27 cellular contexts compared by ENCODE assay signal in the genomic region with DNA sequence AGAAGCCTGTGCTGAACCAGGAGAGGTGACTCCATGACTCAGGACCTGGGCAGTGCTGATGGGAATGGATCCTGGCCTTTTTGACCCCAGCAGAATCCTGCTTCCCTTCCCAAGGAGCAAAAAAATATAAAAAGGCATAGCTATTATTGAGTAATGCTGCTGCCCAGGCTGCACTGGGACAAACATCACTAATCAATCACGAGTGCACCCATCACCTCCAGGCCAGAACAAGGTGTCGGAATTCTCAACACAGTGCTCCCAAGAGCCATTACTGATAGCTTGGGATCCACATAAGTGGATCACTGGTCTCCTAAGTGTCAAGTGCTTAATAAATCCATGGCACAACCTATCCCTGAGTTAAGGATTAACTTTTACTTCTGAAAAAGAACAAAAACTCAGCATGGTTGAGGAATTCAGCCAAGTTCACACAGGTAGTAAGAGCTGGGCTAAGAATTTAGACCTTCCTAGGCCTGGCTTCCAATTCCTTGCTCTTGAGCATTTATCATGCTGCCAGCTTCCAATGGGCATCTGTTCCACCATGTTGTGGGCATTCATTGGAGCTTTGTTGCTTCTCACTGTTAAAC.
"Had no signal": no experiment of that assay in that cellular context is flagged by ENCODE, and none has a peak within 500 bp of the region (broad histone marks: within the 10 kb centered on the region; RNA-seq: fewer than 3 reads in every experiment).

No MANE protein-coding gene starts in this region.

- DNase-seq: activated CD4-positive, alpha-beta T cell treated with anti-CD3 and anti-CD28 coated beads for 4 hours; activated CD4-positive, alpha-beta T cell treated with anti-CD3 and anti-CD28 coated beads, Interleukin-2, amount 50 U/mL, for 4 hours; activated naive CD4-positive, alpha-beta T cell; activated T-cell treated with anti-CD3 and anti-CD28 coated beads for 4 hours; activated T-cell treated with anti-CD3 and anti-CD28 coated beads, Interleukin-2, amount 50 U/mL, for 72 hours; adrenal gland; central memory CD4-positive, alpha-beta T cell; head of caudate nucleus; hypothalamus; midbrain; naive thymus-derived CD8-positive, alpha-beta T cell; retina; sigmoid colon; small intestine; stimulated activated CD4-positive, alpha-beta T cell treated with anti-CD3 and anti-CD28 coated beads, Interleukin-4, amount 100 ng/mL, for 24 hours; substantia nigra; SW 1271; T-helper 9 cell had no signal

- H3K4me3 Mint-ChIP-seq: naive thymus-derived CD8-positive, alpha-beta T cell; stimulated activated effector memory CD8-positive, alpha-beta T cell treated with anti-CD3 and anti-CD28 coated beads, Interleukin-12 subunit alpha, Interleukin-12 subunit beta, amount 100 ng/mL, for 72 hours; stimulated activated naive CD8-positive, alpha-beta T cell treated with anti-CD3 and anti-CD28 coated beads, Interleukin-15, Interleukin-2, amounts not matched to agents 100 ng/mL and 50 ng/mL, for 24 hours; T-helper 1 cell treated with Interleukin-12 subunit alpha and Interleukin-12 subunit beta and Interleukin-4 antibody, amounts not matched to agents 30 μg/mL and 1 μg/mL, for 36 hours; type B pancreatic cell had no signal

- H3K9me3 Mint-ChIP-seq: activated naive CD4-positive, alpha-beta T cell treated with anti-CD3 and anti-CD28 coated beads, Interleukin-2, amount 50 U/mL, for 72 hours; activated T-cell treated with anti-CD3 and anti-CD28 coated beads, Interleukin-2, amount 50 U/mL, for 72 hours; stimulated activated effector memory CD8-positive, alpha-beta T cell treated with anti-CD3 and anti-CD28 coated beads, Interleukin-12 subunit alpha, Interleukin-12 subunit beta, amount 100 ng/mL, for 72 hours; stimulated activated naive CD8-positive, alpha-beta T cell treated with anti-CD3 and anti-CD28 coated beads, Interleukin-15, Interleukin-2, amounts not matched to agents 100 ng/mL and 50 ng/mL, for 24 hours; T-helper 1 cell treated with Interleukin-12 subunit alpha and Interleukin-12 subunit beta and Interleukin-4 antibody, amounts not matched to agents 30 μg/mL and 1 μg/mL, for 36 hours; type B pancreatic cell had no signal

- H3K4me1 ChIP-seq: adrenal gland had no signal

- H3K27ac Mint-ChIP-seq: progenitor cell of endocrine pancreas; T-helper 1 cell treated with Interleukin-12 subunit alpha and Interleukin-12 subunit beta and Interleukin-4 antibody, amounts not matched to agents 30 μg/mL and 1 μg/mL, for 36 hours had no signal

- H3K9me3 ChIP-seq: adrenal gland, ascending aorta, gastroesophageal sphincter, sigmoid colon had no signal

- H3K36me3 ChIP-seq: adrenal gland, ascending aorta, gastroesophageal sphincter, sigmoid colon had no signal

- H3K27ac ChIP-seq: adrenal gland, ascending aorta, gastroesophageal sphincter, sigmoid colon, VCaP had no signal

- H3K4me3 ChIP-seq: adrenal gland, ascending aorta, gastroesophageal sphincter, sigmoid colon had no signal

- H3K27me3 Mint-ChIP-seq: progenitor cell of endocrine pancreas; stimulated activated naive CD8-positive, alpha-beta T cell treated with anti-CD3 and anti-CD28 coated beads, Interleukin-15, Interleukin-2, amounts not matched to agents 100 ng/mL and 50 ng/mL, for 24 hours; type B pancreatic cell had no signal

- ATAC-seq: activated naive CD4-positive, alpha-beta T cell treated with anti-CD3 and anti-CD28 coated beads, Interleukin-2, amount 50 U/mL, for 72 hours; activated T-cell treated with anti-CD3 and anti-CD28 coated beads, Interleukin-2, amount 50 U/mL, for 72 hours; gastroesophageal sphincter; naive thymus-derived CD8-positive, alpha-beta T cell; stimulated activated effector memory CD8-positive, alpha-beta T cell treated with anti-CD3 and anti-CD28 coated beads, Interleukin-12 subunit alpha, Interleukin-12 subunit beta, amount 100 ng/mL, for 72 hours had no signal

- H3K27me3 ChIP-seq: adrenal gland, ascending aorta, gastroesophageal sphincter, sigmoid colon had no signal

- H3K36me3 Mint-ChIP-seq: activated naive CD4-positive, alpha-beta T cell treated with anti-CD3 and anti-CD28 coated beads, Interleukin-2, amount 50 U/mL, for 72 hours; naive thymus-derived CD8-positive, alpha-beta T cell; stimulated activated effector memory CD8-positive, alpha-beta T cell treated with anti-CD3 and anti-CD28 coated beads, Interleukin-12 subunit alpha, Interleukin-12 subunit beta, amount 100 ng/mL, for 72 hours; type B pancreatic cell had no signal
